In genomic region chr12:58888131-58888783, GRCh38 we compare ENCODE assay signal across 10 cellular contexts. TPM values are rescaled to one million over a fixed set of nuclear protein-coding genes. Genes with fewer than 3 reads are reported as not detected.
A peak's percentile ranks its signal among the peaks of the same experiment; 100 is the strongest.
DNase-seq lines count a peak whose midpoint lies in the region; ATAC-seq and TF ChIP-seq lines count a peak whose summit lies in the region.
"Had no signal": no experiment of that assay in that cellular context is flagged by ENCODE, and none has a peak within 500 bp of the region (broad histone marks: within the 10 kb centered on the region; RNA-seq: fewer than 3 reads in every experiment).

No MANE protein-coding gene starts in this region.

- no peak overlapping the region for H3K4me3 ChIP-seq in kidney epithelial cell (ENCODE audit: low read depth, low read length)

- no peaks in the 10 kb centered on the region for H3K9me3 Mint-ChIP-seq in MCF 10A (ENCODE audit: unreplicated experiment)

- POLR2A ChIA-PET in MCF 10A (lab: Yijun Ruan, JAX): interaction anchor here (0.6 to 7.8 kb wide), 24 partner anchors 9 to 895 kb away, joined by 3 to 76 read pairs (median 6); partner anchors contain the start of gene LRIG3

- H3K36me3 ChIP-seq in kidney epithelial cell (ENCODE audit: control insufficient read depth, insufficient read depth, low read length): peaks cover 2% of the 10 kb centered on the region

- ATAC-seq in GM18520 (IDR thresholded peaks at IDR 0.05; ENCODE audit: unreplicated experiment) (no peak), HG03196 (IDR thresholded peaks at IDR 0.05; ENCODE audit: unreplicated experiment) (no peak), HG02763 (IDR thresholded peaks at IDR 0.05; ENCODE audit: unreplicated experiment) (no peak)
- ATAC-seq: activated CD8-positive, alpha-beta memory T cell treated with anti-CD3 and anti-CD28 coated beads, Interleukin-2, amount 10 ng/mL, durations not matched to agents 7 days and 5 days had no signal

- TSS peak; percentile 97 for BruUV-seq in MCF 10A (replicated peaks; lab: Mats Ljungman, UMichigan)

- DNase-seq in ACHN: peak; percentile 92
- DNase-seq in NCI-H1694 treated with DMSO at 0.1 percent for 48 hours (lab: John Stamatoyannopoulos, UW): peak; percentile 96
- DNase-seq in MCF 10A (ENCODE audit: unreplicated experiment): peak; percentile 26
- DNase-seq in kidney epithelial cell (ENCODE audit: low read depth): peak; percentile 91
- DNase-seq in germinal center (ENCODE audit: low spot score): no peak
- DNase-seq: activated CD8-positive, alpha-beta memory T cell treated with anti-CD3 and anti-CD28 coated beads, Interleukin-2, amount 10 ng/mL, durations not matched to agents 7 days and 5 days; immature natural killer cell had no signal

- H3K36me3 Mint-ChIP-seq in MCF 10A (ENCODE audit: insufficient read depth, unreplicated experiment): peaks cover 93% of the 10 kb centered on the region
- H3K36me3 Mint-ChIP-seq: activated CD8-positive, alpha-beta memory T cell treated with anti-CD3 and anti-CD28 coated beads, Interleukin-2, amount 10 ng/mL, durations not matched to agents 7 days and 5 days; immature natural killer cell had no signal

- peak overlapping the region; percentile 80 for H3K27ac Mint-ChIP-seq in MCF 10A (ENCODE audit: low read depth, unreplicated experiment)
- H3K27ac Mint-ChIP-seq: activated CD8-positive, alpha-beta memory T cell treated with anti-CD3 and anti-CD28 coated beads, Interleukin-2, amount 10 ng/mL, durations not matched to agents 7 days and 5 days; immature natural killer cell had no signal

- CTCF ChIA-PET in MCF 10A (lab: Yijun Ruan, JAX): interaction anchor here (0.7 to 3.1 kb wide), 6 partner anchors 10 to 348 kb away, joined by 3 to 18 read pairs (median 4); no protein-coding TSS in a partner anchor

- in situ Hi-C loops in ACHN (cut with HindIII; ENCODE audit: low pct_ligation_motif_present, low pct_unique_long_range_greater_than_20kb, low sequenced_read_pairs): no loop called here

- H3K27me3 ChIP-seq in kidney epithelial cell (ENCODE audit: control insufficient read depth, insufficient read depth, low read length): no peaks in the 10 kb centered on the region

- peaks cover 11% of the 10 kb centered on the region for H3K4me1 Mint-ChIP-seq in MCF 10A (ENCODE audit: insufficient read depth, unreplicated experiment)
- H3K4me1 Mint-ChIP-seq: activated CD8-positive, alpha-beta memory T cell treated with anti-CD3 and anti-CD28 coated beads, Interleukin-2, amount 10 ng/mL, durations not matched to agents 7 days and 5 days; immature natural killer cell had no signal

- H3K27me3 Mint-ChIP-seq in MCF 10A (ENCODE audit: insufficient read depth, unreplicated experiment): no peaks in the 10 kb centered on the region
- H3K27me3 Mint-ChIP-seq: activated CD8-positive, alpha-beta memory T cell treated with anti-CD3 and anti-CD28 coated beads, Interleukin-2, amount 10 ng/mL, durations not matched to agents 7 days and 5 days had no signal

- no peak for TF ChIP-seq CTCF in MCF 10A (IDR thresholded peaks at IDR 0.05; ENCODE audit: unreplicated experiment)
- TF ChIP-seq CTCF in kidney epithelial cell (IDR thresholded peaks at IDR 0.05; ENCODE audit: insufficient read depth, low read length, poor library complexity, severe bottlenecking): no peak

- no peak overlapping the region for H3K4me3 Mint-ChIP-seq in MCF 10A (ENCODE audit: unreplicated experiment)
- H3K4me3 Mint-ChIP-seq: activated CD8-positive, alpha-beta memory T cell treated with anti-CD3 and anti-CD28 coated beads, Interleukin-2, amount 10 ng/mL, durations not matched to agents 7 days and 5 days; immature natural killer cell had no signal

- intact Hi-C loops in MCF 10A (cut with micrococcal nuclease): no loop called here

RNA-seq across cellular contexts. Expression of gene LRIG3, which starts 32.0 kb away (rescaled TPM):
- total RNA-seq in MCF 10A (2022): 26.5 and 41.5 TPM in 2 replicates
- 57.9 and 72.2 TPM in 2 replicates for total RNA-seq in kidney epithelial cell
